ENCODE assay signal across 1 cellular context in the genomic region with DNA sequence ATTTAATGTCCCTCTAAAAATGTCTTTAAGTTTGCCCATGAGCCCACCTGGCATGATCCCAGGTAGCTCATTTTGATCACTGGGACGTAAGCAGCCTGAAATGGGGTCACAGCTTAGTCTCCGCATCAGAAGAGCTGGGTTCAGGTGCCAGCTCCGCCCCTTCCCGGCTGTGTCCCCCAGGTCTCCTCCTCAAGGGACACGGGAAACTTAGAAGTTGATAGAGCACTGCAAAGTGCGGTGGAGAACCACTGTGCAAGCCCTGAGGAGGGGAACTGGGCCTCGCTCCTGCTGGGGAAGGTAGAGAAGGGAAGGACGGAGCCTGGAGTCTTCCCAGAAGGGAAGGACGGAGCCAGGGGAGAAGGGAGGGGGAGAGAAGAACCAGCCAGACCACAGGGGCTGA.
TF ChIP-seq lines count a peak whose summit lies in the region.

No MANE protein-coding gene starts in this region.

TF ChIP-seq in GM23338, 12 proteins besides CTCF, POLR2A, EP300 and RAD21 (continued from another document):
- TF ChIP-seq, protein P1, sequence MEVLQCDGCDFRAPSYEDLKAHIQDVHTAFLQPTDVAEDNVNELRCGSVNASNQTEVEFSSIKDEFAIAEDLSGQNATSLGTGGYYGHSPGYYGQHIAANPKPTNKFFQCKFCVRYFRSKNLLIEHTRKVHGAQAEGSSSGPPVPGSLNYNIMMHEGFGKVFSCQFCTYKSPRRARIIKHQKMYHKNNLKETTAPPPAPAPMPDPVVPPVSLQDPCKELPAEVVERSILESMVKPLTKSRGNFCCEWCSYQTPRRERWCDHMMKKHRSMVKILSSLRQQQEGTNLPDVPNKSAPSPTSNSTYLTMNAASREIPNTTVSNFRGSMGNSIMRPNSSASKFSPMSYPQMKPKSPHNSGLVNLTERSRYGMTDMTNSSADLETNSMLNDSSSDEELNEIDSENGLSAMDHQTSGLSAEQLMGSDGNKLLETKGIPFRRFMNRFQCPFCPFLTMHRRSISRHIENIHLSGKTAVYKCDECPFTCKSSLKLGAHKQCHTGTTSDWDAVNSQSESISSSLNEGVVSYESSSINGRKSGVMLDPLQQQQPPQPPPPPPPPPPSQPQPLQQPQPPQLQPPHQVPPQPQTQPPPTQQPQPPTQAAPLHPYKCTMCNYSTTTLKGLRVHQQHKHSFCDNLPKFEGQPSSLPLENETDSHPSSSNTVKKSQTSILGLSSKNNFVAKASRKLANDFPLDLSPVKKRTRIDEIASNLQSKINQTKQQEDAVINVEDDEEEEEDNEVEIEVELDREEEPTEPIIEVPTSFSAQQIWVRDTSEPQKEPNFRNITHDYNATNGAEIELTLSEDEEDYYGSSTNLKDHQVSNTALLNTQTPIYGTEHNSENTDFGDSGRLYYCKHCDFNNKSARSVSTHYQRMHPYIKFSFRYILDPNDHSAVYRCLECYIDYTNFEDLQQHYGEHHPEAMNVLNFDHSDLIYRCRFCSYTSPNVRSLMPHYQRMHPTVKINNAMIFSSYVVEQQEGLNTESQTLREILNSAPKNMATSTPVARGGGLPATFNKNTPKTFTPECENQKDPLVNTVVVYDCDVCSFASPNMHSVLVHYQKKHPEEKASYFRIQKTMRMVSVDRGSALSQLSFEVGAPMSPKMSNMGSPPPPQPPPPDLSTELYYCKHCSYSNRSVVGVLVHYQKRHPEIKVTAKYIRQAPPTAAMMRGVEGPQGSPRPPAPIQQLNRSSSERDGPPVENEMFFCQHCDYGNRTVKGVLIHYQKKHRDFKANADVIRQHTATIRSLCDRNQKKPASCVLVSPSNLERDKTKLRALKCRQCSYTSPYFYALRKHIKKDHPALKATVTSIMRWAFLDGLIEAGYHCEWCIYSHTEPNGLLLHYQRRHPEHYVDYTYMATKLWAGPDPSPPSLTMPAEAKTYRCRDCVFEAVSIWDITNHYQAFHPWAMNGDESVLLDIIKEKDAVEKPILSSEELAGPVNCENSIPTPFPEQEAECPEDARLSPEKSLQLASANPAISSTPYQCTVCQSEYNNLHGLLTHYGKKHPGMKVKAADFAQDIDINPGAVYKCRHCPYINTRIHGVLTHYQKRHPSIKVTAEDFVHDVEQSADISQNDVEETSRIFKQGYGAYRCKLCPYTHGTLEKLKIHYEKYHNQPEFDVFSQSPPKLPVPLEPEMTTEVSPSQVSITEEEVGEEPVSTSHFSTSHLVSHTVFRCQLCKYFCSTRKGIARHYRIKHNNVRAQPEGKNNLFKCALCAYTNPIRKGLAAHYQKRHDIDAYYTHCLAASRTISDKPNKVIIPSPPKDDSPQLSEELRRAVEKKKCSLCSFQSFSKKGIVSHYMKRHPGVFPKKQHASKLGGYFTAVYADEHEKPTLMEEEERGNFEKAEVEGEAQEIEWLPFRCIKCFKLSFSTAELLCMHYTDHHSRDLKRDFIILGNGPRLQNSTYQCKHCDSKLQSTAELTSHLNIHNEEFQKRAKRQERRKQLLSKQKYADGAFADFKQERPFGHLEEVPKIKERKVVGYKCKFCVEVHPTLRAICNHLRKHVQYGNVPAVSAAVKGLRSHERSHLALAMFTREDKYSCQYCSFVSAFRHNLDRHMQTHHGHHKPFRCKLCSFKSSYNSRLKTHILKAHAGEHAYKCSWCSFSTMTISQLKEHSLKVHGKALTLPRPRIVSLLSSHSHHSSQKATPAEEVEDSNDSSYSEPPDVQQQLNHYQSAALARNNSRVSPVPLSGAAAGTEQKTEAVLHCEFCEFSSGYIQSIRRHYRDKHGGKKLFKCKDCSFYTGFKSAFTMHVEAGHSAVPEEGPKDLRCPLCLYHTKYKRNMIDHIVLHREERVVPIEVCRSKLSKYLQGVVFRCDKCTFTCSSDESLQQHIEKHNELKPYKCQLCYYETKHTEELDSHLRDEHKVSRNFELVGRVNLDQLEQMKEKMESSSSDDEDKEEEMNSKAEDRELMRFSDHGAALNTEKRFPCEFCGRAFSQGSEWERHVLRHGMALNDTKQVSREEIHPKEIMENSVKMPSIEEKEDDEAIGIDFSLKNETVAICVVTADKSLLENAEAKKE (CRISPR knock-in tag; IDR thresholded peaks at IDR 0.05) = no peak
- TF ChIP-seq ZNF331 (CRISPR knock-in tag; IDR thresholded peaks at IDR 0.05; ENCODE audit: low read depth) = no peak
- TF ChIP-seq, protein P2, sequence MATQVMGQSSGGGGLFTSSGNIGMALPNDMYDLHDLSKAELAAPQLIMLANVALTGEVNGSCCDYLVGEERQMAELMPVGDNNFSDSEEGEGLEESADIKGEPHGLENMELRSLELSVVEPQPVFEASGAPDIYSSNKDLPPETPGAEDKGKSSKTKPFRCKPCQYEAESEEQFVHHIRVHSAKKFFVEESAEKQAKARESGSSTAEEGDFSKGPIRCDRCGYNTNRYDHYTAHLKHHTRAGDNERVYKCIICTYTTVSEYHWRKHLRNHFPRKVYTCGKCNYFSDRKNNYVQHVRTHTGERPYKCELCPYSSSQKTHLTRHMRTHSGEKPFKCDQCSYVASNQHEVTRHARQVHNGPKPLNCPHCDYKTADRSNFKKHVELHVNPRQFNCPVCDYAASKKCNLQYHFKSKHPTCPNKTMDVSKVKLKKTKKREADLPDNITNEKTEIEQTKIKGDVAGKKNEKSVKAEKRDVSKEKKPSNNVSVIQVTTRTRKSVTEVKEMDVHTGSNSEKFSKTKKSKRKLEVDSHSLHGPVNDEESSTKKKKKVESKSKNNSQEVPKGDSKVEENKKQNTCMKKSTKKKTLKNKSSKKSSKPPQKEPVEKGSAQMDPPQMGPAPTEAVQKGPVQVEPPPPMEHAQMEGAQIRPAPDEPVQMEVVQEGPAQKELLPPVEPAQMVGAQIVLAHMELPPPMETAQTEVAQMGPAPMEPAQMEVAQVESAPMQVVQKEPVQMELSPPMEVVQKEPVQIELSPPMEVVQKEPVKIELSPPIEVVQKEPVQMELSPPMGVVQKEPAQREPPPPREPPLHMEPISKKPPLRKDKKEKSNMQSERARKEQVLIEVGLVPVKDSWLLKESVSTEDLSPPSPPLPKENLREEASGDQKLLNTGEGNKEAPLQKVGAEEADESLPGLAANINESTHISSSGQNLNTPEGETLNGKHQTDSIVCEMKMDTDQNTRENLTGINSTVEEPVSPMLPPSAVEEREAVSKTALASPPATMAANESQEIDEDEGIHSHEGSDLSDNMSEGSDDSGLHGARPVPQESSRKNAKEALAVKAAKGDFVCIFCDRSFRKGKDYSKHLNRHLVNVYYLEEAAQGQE (IDR thresholded peaks at IDR 0.05; ENCODE audit: unreplicated experiment) = no peak
